ENCODE assay signal across 1 cellular context in genomic region chr11:108278954-108279353, GRCh38.
TF ChIP-seq lines count a peak whose summit lies in the region.

No MANE protein-coding gene starts in this region.

TF ChIP-seq in IMR-90, 13 proteins besides CTCF, POLR2A, EP300 and RAD21:
- no peak for TF ChIP-seq RFX5 (IDR thresholded peaks at IDR 0.05; ENCODE audit: low read depth, low read length)
- no peak for TF ChIP-seq SMC3 (IDR thresholded peaks at IDR 0.05; ENCODE audit: low read depth, low read length)
- no peak for TF ChIP-seq NFE2L2 (IDR thresholded peaks at IDR 0.05; ENCODE audit: low read depth, low read length)
- TF ChIP-seq CHD1 (IDR thresholded peaks at IDR 0.05; ENCODE audit: low read depth, low read length): no peak
- TF ChIP-seq MXI1 (IDR thresholded peaks at IDR 0.05; ENCODE audit: borderline replicate concordance, low read depth, low read length): no peak
- no peak for TF ChIP-seq FOS (IDR thresholded peaks at IDR 0.05; ENCODE audit: low read depth, low read length)
- TF ChIP-seq ELK1 (IDR thresholded peaks at IDR 0.05; ENCODE audit: borderline replicate concordance, low read depth, low read length): no peak
- TF ChIP-seq CEBPB (IDR thresholded peaks at IDR 0.05; ENCODE audit: low read depth, low read length): no peak
- TF ChIP-seq USF2 (IDR thresholded peaks at IDR 0.05; ENCODE audit: low read depth, low read length): no peak
- TF ChIP-seq RCOR1 (IDR thresholded peaks at IDR 0.05; ENCODE audit: insufficient replicate concordance, low read length): no peak
- no peak for TF ChIP-seq MAZ (IDR thresholded peaks at IDR 0.05; ENCODE audit: borderline replicate concordance, low read depth, low read length)
- no peak for TF ChIP-seq BHLHE40 (IDR thresholded peaks at IDR 0.05; ENCODE audit: low read depth, low read length)
- no peak for TF ChIP-seq MAFK (IDR thresholded peaks at IDR 0.05; ENCODE audit: low read depth, low read length)
